8 cellular contexts compared by ENCODE assay signal in genomic region chr6:167826230-167827061, GRCh38. TPM values are rescaled to one million over a fixed set of nuclear protein-coding genes. Genes with fewer than 3 reads are reported as not detected.
DNase-seq lines count a peak whose midpoint lies in the region; ATAC-seq and TF ChIP-seq lines count a peak whose summit lies in the region.

AFDN (plus strand) TSS chr6:167826911; CDS start chr6:167827133, 222 bp downstream.

- no peak within 1 kb of the TSS for H3K27ac ChIP-seq in CD8-positive, alpha-beta T cell (ENCODE audit: low read depth, low read length)

- H3K4me3 Mint-ChIP-seq in CD8-positive, alpha-beta T cell = peak within 1 kb of the TSS; percentile 80
- peak within 1 kb of the TSS; percentile 87 for H3K4me3 Mint-ChIP-seq in activated naive CD4-positive, alpha-beta T cell treated with anti-CD3 and anti-CD28 coated beads, Interleukin-2, amount 50 U/mL, for 24 hours
- H3K4me3 Mint-ChIP-seq in glutamatergic neuron (ENCODE audit: unreplicated experiment) (peak within 1 kb of the TSS; percentile 99), osteocyte (ENCODE audit: unreplicated experiment) (peak within 1 kb of the TSS; percentile 90), type B pancreatic cell (peak within 1 kb of the TSS; percentile 98)

- H3K27me3 Mint-ChIP-seq in CD8-positive, alpha-beta T cell (ENCODE audit: low read depth) = peaks cover 62% of the 10 kb centered on the region
- H3K27me3 Mint-ChIP-seq in activated naive CD4-positive, alpha-beta T cell treated with anti-CD3 and anti-CD28 coated beads, Interleukin-2, amount 50 U/mL, for 24 hours = peaks cover 44% of the 10 kb centered on the region
- H3K27me3 Mint-ChIP-seq in glutamatergic neuron (ENCODE audit: unreplicated experiment) (peaks cover 25% of the 10 kb centered on the region), osteocyte (ENCODE audit: unreplicated experiment) (no peaks in the 10 kb centered on the region), type B pancreatic cell (peaks cover 13% of the 10 kb centered on the region)

- no peak for TF ChIP-seq CTCF in CD8-positive, alpha-beta T cell (IDR thresholded peaks at IDR 0.05)
- peak; percentile 60 for TF ChIP-seq CTCF in glutamatergic neuron (IDR thresholded peaks at IDR 0.05; ENCODE audit: partially characterized antibody, unreplicated experiment)
- peak; percentile 55 for TF ChIP-seq CTCF in osteocyte (IDR thresholded peaks at IDR 0.05)
- peak; percentile 71 for TF ChIP-seq CTCF in type B pancreatic cell (conservative IDR thresholded peaks at IDR 0.05)

- CTCF ChIA-PET in CD8-positive, alpha-beta T cell (lab: Charles Lee) = no interaction called here

- peak; percentile 93 for ATAC-seq in CD8-positive, alpha-beta T cell
- ATAC-seq in GM19452 (IDR thresholded peaks at IDR 0.05; ENCODE audit: unreplicated experiment) (peak; percentile 73), HG03521 (IDR thresholded peaks at IDR 0.05; ENCODE audit: unreplicated experiment) (peak; percentile 86)

- H3K27me3 ChIP-seq in CD8-positive, alpha-beta T cell (ENCODE audit: insufficient read depth, low read length) = peaks cover 22% of the 10 kb centered on the region

- DNase-seq in CD8-positive, alpha-beta T cell = peak in 6 of 7 experiments; percentile 45 to 70 (median 60)
- DNase-seq in SK-N-DZ (ENCODE audit: low spot score) = peak; percentile 32
- peak; percentile 78 for DNase-seq in glutamatergic neuron
- DNase-seq in osteocyte (ENCODE audit: extremely low spot score, unreplicated experiment) = peak; percentile 88
- peak; percentile 82 for DNase-seq in type B pancreatic cell (ENCODE audit: extremely low spot score, unreplicated experiment)

- intact Hi-C loops in CD8-positive, alpha-beta T cell (cut with DNase I, micrococcal nuclease) = no loop called here

- H3K4me3 ChIP-seq in CD8-positive, alpha-beta T cell (ENCODE audit: low read depth, low read length) = peak within 1 kb of the TSS; percentile 69

- POLR2A ChIA-PET in CD8-positive, alpha-beta T cell (lab: Charles Lee) = no interaction called here

- H3K36me3 Mint-ChIP-seq in CD8-positive, alpha-beta T cell = peaks cover 3% of the 10 kb centered on the region
- no peaks in the 10 kb centered on the region for H3K36me3 Mint-ChIP-seq in activated naive CD4-positive, alpha-beta T cell treated with anti-CD3 and anti-CD28 coated beads, Interleukin-2, amount 50 U/mL, for 24 hours
- H3K36me3 Mint-ChIP-seq in glutamatergic neuron (ENCODE audit: unreplicated experiment) (peaks cover 3% of the 10 kb centered on the region), osteocyte (ENCODE audit: unreplicated experiment) (peaks cover 2% of the 10 kb centered on the region), type B pancreatic cell (no peaks in the 10 kb centered on the region)

- no peaks in the 10 kb centered on the region for H3K36me3 ChIP-seq in CD8-positive, alpha-beta T cell (ENCODE audit: insufficient read depth, low read length)

- no peaks in the 10 kb centered on the region for H3K9me3 Mint-ChIP-seq in CD8-positive, alpha-beta T cell
- no peaks in the 10 kb centered on the region for H3K9me3 Mint-ChIP-seq in activated naive CD4-positive, alpha-beta T cell treated with anti-CD3 and anti-CD28 coated beads, Interleukin-2, amount 50 U/mL, for 24 hours
- H3K9me3 Mint-ChIP-seq in glutamatergic neuron (ENCODE audit: unreplicated experiment) = peaks cover 29% of the 10 kb centered on the region
- no peaks in the 10 kb centered on the region for H3K9me3 Mint-ChIP-seq in osteocyte (ENCODE audit: unreplicated experiment)
- no peaks in the 10 kb centered on the region for H3K9me3 Mint-ChIP-seq in type B pancreatic cell

- H3K4me1 Mint-ChIP-seq in CD8-positive, alpha-beta T cell (ENCODE audit: low read depth) = peaks cover 21% of the 10 kb centered on the region
- peaks cover 21% of the 10 kb centered on the region for H3K4me1 Mint-ChIP-seq in activated naive CD4-positive, alpha-beta T cell treated with anti-CD3 and anti-CD28 coated beads, Interleukin-2, amount 50 U/mL, for 24 hours
- H3K4me1 Mint-ChIP-seq in glutamatergic neuron (ENCODE audit: low read depth, unreplicated experiment) (peaks cover 25% of the 10 kb centered on the region), osteocyte (ENCODE audit: unreplicated experiment) (peaks cover 41% of the 10 kb centered on the region), type B pancreatic cell (ENCODE audit: unreplicated experiment) (peaks cover 38% of the 10 kb centered on the region)

- peaks cover 14% of the 10 kb centered on the region for H3K4me1 ChIP-seq in CD8-positive, alpha-beta T cell (ENCODE audit: insufficient read depth, low read length)

- H3K27ac Mint-ChIP-seq in CD8-positive, alpha-beta T cell = peak within 1 kb of the TSS; percentile 72
- H3K27ac Mint-ChIP-seq in activated naive CD4-positive, alpha-beta T cell treated with anti-CD3 and anti-CD28 coated beads, Interleukin-2, amount 50 U/mL, for 24 hours = no peak within 1 kb of the TSS
- H3K27ac Mint-ChIP-seq in glutamatergic neuron (ENCODE audit: unreplicated experiment) (peak within 1 kb of the TSS; percentile 100), osteocyte (ENCODE audit: unreplicated experiment) (peak within 1 kb of the TSS; percentile 85), type B pancreatic cell (peak within 1 kb of the TSS; percentile 95)

- no peaks in the 10 kb centered on the region for H3K9me3 ChIP-seq in CD8-positive, alpha-beta T cell (ENCODE audit: low read length)

RNA-seq across cellular contexts. Expression of gene AFDN, which starts in this region (rescaled TPM):
- 1 to 10 TPM; 6.8 to 9.9 TPM for total RNA-seq in CD8-positive, alpha-beta T cell
- polyA plus RNA-seq in SK-N-DZ (2014; cell fraction: cytosol; rRNA removed) = 33.0 and 40.3 TPM in 2 replicates
- 77.8 and 122 TPM in 2 replicates for polyA plus RNA-seq in SK-N-DZ (2014; cell fraction: nucleus; rRNA removed)
- total RNA-seq in glutamatergic neuron (ENCODE audit: unreplicated experiment) (552 TPM), osteocyte (67.3 and 72.2 TPM in 2 replicates), type B pancreatic cell (ENCODE audit: low replicate concordance) (140 and 154 TPM in 2 replicates)

Comparison
In these comparisons a context has a peak if more than half of its experiments do, and no peak if none do; other contexts are left out.
1. DNase-seq: peak in every context shown above with its lines; median percentile 88 in osteocyte; 82 in type B pancreatic cell; 78 in glutamatergic neuron; 60 in CD8-positive, alpha-beta T cell; 32 in SK-N-DZ.